11 cellular contexts compared by ENCODE assay signal in genomic region chr13:33797622-33798021, GRCh38. TPM values are rescaled to one million over a fixed set of nuclear protein-coding genes. Genes with fewer than 3 reads are reported as not detected.
DNase-seq lines count a peak whose midpoint lies in the region; ATAC-seq and TF ChIP-seq lines count a peak whose summit lies in the region.
"Had no signal": no experiment of that assay in that cellular context is flagged by ENCODE, and none has a peak within 500 bp of the region (broad histone marks: within the 10 kb centered on the region; RNA-seq: fewer than 3 reads in every experiment).

No MANE protein-coding gene starts in this region.

- H3K27me3 ChIP-seq in left lung (no peaks in the 10 kb centered on the region), uterus (no peaks in the 10 kb centered on the region), vagina (no peaks in the 10 kb centered on the region)

- ATAC-seq in left lung = peak; percentile 65
- no peak for ATAC-seq in GM18498 (IDR thresholded peaks at IDR 0.05; ENCODE audit: unreplicated experiment)
- ATAC-seq: effector memory CD8-positive, alpha-beta T cell had no signal

- H3K4me3 ChIP-seq in astrocyte of the spinal cord (ENCODE audit: low read depth, low read length) = no peak overlapping the region
- no peak overlapping the region for H3K4me3 ChIP-seq in left lung
- no peak overlapping the region for H3K4me3 ChIP-seq in uterus
- H3K4me3 ChIP-seq in vagina = peak overlapping the region in 1 of 2 donors; percentile 4

- in situ Hi-C loops in astrocyte of the spinal cord (cut with HindIII; ENCODE audit: low sequenced_read_pairs) = no loop called here

- H3K4me1 ChIP-seq in left lung (peaks cover 4 to 9% of the 10 kb centered on the region in 2 donors), uterus (no peaks in the 10 kb centered on the region), vagina (no peaks in the 10 kb centered on the region)

- peak; percentile 50 for DNase-seq in NOMO-1 treated with DMSO at 0.1 percent for 48 hours (lab: John Stamatoyannopoulos, UW; ENCODE audit: unreplicated experiment)
- DNase-seq in NOMO-1 treated with dmso at 0.1 percent for 144 hours (lab: John Stamatoyannopoulos, UW; ENCODE audit: unreplicated experiment) = no peak
- peak; percentile 18 for DNase-seq in astrocyte of the spinal cord (ENCODE audit: low read depth, low spot score)
- no peak for DNase-seq in left lung
- no peak for DNase-seq in uterus
- DNase-seq in NCI-H510A (lab: John Stamatoyannopoulos, UW) = no peak
- no peak for DNase-seq in vagina (ENCODE audit: extremely low spot score in 2 of 2)
- DNase-seq: ACHN; effector memory CD8-positive, alpha-beta T cell; NCI-H1048 had no signal

- H3K9me3 ChIP-seq in left lung (no peaks in the 10 kb centered on the region), uterus (no peaks in the 10 kb centered on the region), vagina (no peaks in the 10 kb centered on the region)

- TF ChIP-seq CTCF in astrocyte of the spinal cord (IDR thresholded peaks at IDR 0.05; ENCODE audit: low read depth, low read length) = no peak
- TF ChIP-seq CTCF in left lung (IDR thresholded peaks at IDR 0.05) = no peak
- TF ChIP-seq CTCF in uterus (IDR thresholded peaks at IDR 0.05) = no peak
- no peak for TF ChIP-seq CTCF in vagina (IDR thresholded peaks at IDR 0.05)

- intact Hi-C loops in left lung (cut with DNase I) (no loop called here), uterus (cut with DNase I; ENCODE audit: low total_unique reads) (no loop called here), vagina (cut with DNase I) (no loop called here)

- H3K27ac ChIP-seq in left lung (no peak overlapping the region), uterus (peak overlapping the region; percentile 29 to 50), vagina (no peak overlapping the region)

- TF ChIP-seq POLR2A in uterus (IDR thresholded peaks at IDR 0.05) = no peak
- TF ChIP-seq POLR2A in vagina (IDR thresholded peaks at IDR 0.05) = no peak

- H3K36me3 ChIP-seq in left lung (no peaks in the 10 kb centered on the region), uterus (no peaks in the 10 kb centered on the region), vagina (no peaks in the 10 kb centered on the region)

RNA-seq across cellular contexts. Expression of gene RFC3, which starts 20.3 kb away (rescaled TPM):
- total RNA-seq in left lung (10 to 100 TPM in 1 of 2 donors, 1 to 10 TPM in 1; 8.0 to 18.5 TPM), uterus (10 to 100 TPM in 2 of 4 donors, 1 to 10 TPM in 2; 4.4 to 39.7 (median 8.8) TPM), vagina (8.6 TPM)

Comparison
In these comparisons a context has a peak if more than half of its experiments do, and no peak if none do; other contexts are left out.
1. DNase-seq: peak in NOMO-1 treated with DMSO at 0.1 percent for 48 hours (single experiment) and astrocyte of the spinal cord (single experiment); none in NOMO-1 treated with dmso at 0.1 percent for 144 hours (single experiment), left lung (0 of 2), uterus (0 of 2), NCI-H510A (single experiment) and vagina (0 of 2).
2. H3K27ac ChIP-seq: peak in uterus (2 of 2); none in left lung (0 of 2) and vagina (single experiment).